ENCODE assay signal across 21 cellular contexts in the genomic region with DNA sequence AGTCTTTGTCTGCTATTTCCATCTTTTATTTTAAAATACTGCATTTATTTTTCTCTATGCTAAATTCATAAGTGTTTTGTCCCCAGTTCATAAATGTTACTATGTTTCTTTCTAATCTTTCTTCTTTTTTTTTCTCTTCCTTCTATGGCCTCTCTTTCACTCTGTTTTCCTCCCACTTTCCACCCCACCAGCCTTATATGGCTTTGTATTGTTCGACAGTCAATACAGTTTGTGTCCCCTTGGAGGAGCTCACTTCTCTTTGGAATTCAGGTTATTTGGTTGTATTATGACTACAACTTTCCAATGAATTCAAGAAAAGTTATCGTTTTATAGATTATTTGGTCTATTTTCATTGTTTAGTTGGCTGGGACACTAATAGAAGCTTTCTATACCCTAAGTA.
"Had no signal": no experiment of that assay in that cellular context is flagged by ENCODE, and none has a peak within 500 bp of the region (broad histone marks: within the 10 kb centered on the region; RNA-seq: fewer than 3 reads in every experiment).

No MANE protein-coding gene starts in this region.

- H3K79me2 ChIP-seq: parathyroid adenoma had no signal

- ATAC-seq: left lung; right lobe of liver; stimulated activated memory B cell treated with anti-CD40 and anti-IgM and Interleukin-4, amounts not matched to agents 10 μg/mL and 1 μg/mL and 100 μg/mL, for 72 hours had no signal

- H3K4me1 ChIP-seq: left lung, parathyroid adenoma, right lobe of liver, testis, vagina had no signal

- H3K27ac Mint-ChIP-seq: activated CD4-positive, alpha-beta memory T cell treated with anti-CD3 and anti-CD28 coated beads for 36 hours; activated naive CD4-positive, alpha-beta T cell treated with anti-CD3 and anti-CD28 coated beads for 36 hours; nephron; stimulated activated memory B cell treated with anti-CD40 and anti-IgM and Interleukin-4, amounts not matched to agents 10 μg/mL and 1 μg/mL and 100 μg/mL, for 72 hours; T-helper 1 cell treated with Interleukin-12 subunit alpha and Interleukin-12 subunit beta and Interleukin-4 antibody, amounts not matched to agents 30 μg/mL and 1 μg/mL, for 36 hours had no signal

- H3K9me3 ChIP-seq: right lobe of liver, testis, vagina had no signal

- H3K4me1 Mint-ChIP-seq: stimulated activated memory B cell treated with anti-CD40 and anti-IgM and Interleukin-4, amounts not matched to agents 10 μg/mL and 1 μg/mL and 100 μg/mL, for 72 hours had no signal

- DNase-seq: activated CD4-positive, alpha-beta memory T cell treated with anti-CD3 and anti-CD28 coated beads for 36 hours; activated CD4-positive, alpha-beta T cell treated with anti-CD3 and anti-CD28 coated beads for 48 hours; activated CD4-positive, CD25-positive, alpha-beta regulatory T cell; activated naive CD4-positive, alpha-beta T cell treated with anti-CD3 and anti-CD28 coated beads for 36 hours; activated T-cell treated with anti-CD3 and anti-CD28 coated beads, Interleukin-2, amount 50 U/mL, for 48 hours; amygdala; foreskin fibroblast; kidney glomerular epithelial cell; left lung; right lobe of liver; small intestine; stimulated activated CD4-positive, alpha-beta T cell treated with anti-CD3 and anti-CD28 coated beads, Interleukin-15, amount 100 ng/mL, for 24 hours; T1000; testis; trophoblast cell had no signal

- H3K27ac ChIP-seq: coronary artery, left lung, parathyroid adenoma, right lobe of liver, testis, vagina had no signal

- H3K27me3 Mint-ChIP-seq: activated CD4-positive, alpha-beta memory T cell treated with anti-CD3 and anti-CD28 coated beads for 36 hours; stimulated activated memory B cell treated with anti-CD40 and anti-IgM and Interleukin-4, amounts not matched to agents 10 μg/mL and 1 μg/mL and 100 μg/mL, for 72 hours had no signal

- H3K9ac ChIP-seq: parathyroid adenoma had no signal

- H3K4me3 ChIP-seq: coronary artery, left lung, right lobe of liver, testis, vagina had no signal

- H3K36me3 ChIP-seq: left lung, right lobe of liver, vagina had no signal

- H3K9me3 Mint-ChIP-seq: activated CD4-positive, alpha-beta memory T cell treated with anti-CD3 and anti-CD28 coated beads for 36 hours; activated naive CD4-positive, alpha-beta T cell treated with anti-CD3 and anti-CD28 coated beads for 36 hours; nephron; stimulated activated memory B cell treated with anti-CD40 and anti-IgM and Interleukin-4, amounts not matched to agents 10 μg/mL and 1 μg/mL and 100 μg/mL, for 72 hours; T-helper 1 cell treated with Interleukin-12 subunit alpha and Interleukin-12 subunit beta and Interleukin-4 antibody, amounts not matched to agents 30 μg/mL and 1 μg/mL, for 36 hours had no signal

- H3K36me3 Mint-ChIP-seq: activated CD4-positive, alpha-beta memory T cell treated with anti-CD3 and anti-CD28 coated beads for 36 hours; stimulated activated memory B cell treated with anti-CD40 and anti-IgM and Interleukin-4, amounts not matched to agents 10 μg/mL and 1 μg/mL and 100 μg/mL, for 72 hours had no signal

- H2AFZ ChIP-seq: parathyroid adenoma had no signal

- H3K4me3 Mint-ChIP-seq: activated CD4-positive, alpha-beta memory T cell treated with anti-CD3 and anti-CD28 coated beads for 36 hours; activated naive CD4-positive, alpha-beta T cell treated with anti-CD3 and anti-CD28 coated beads for 36 hours; nephron; stimulated activated memory B cell treated with anti-CD40 and anti-IgM and Interleukin-4, amounts not matched to agents 10 μg/mL and 1 μg/mL and 100 μg/mL, for 72 hours; T-helper 1 cell treated with Interleukin-12 subunit alpha and Interleukin-12 subunit beta and Interleukin-4 antibody, amounts not matched to agents 30 μg/mL and 1 μg/mL, for 36 hours had no signal

- H3K27me3 ChIP-seq: left lung, right lobe of liver, testis, vagina had no signal
